ENCODE assay signal across 27 cellular contexts in genomic region chr2:41187683-41188082, GRCh38.
"Had no signal": no experiment of that assay in that cellular context is flagged by ENCODE, and none has a peak within 500 bp of the region (broad histone marks: within the 10 kb centered on the region; RNA-seq: fewer than 3 reads in every experiment).

No MANE protein-coding gene starts in this region.

- H3K27me3 ChIP-seq: esophagus squamous epithelium, ovary, stomach, thyroid gland, vagina had no signal

- H3K27ac ChIP-seq: coronary artery, esophagus squamous epithelium, lower lobe of right lung, ovary, stomach, thyroid gland, vagina had no signal

- DNase-seq: dermis blood vessel endothelial cell; effector memory CD4-positive, alpha-beta T cell; erythroblast; esophagus squamous epithelium; hypothalamus; immature natural killer cell; islet precursor cell; kidney glomerular epithelial cell; left colon; left ventricle myocardium superior; lower lobe of right lung; naive thymus-derived CD8-positive, alpha-beta T cell; occipital lobe; ovary; retina; stimulated activated CD4-positive, alpha-beta T cell treated with anti-CD3 and anti-CD28 coated beads, Interleukin-12 subunit alpha, Interleukin-12 subunit beta, amount 100 ng/mL, for 4 hours; stimulated activated CD4-positive, alpha-beta T cell treated with anti-CD3 and anti-CD28 coated beads, Interleukin-1b, Interleukin-23, amount 100 ng/mL, for 48 hours; stimulated activated CD4-positive, alpha-beta T cell treated with anti-CD3 and anti-CD28 coated beads, Interleukin-4, amount 100 ng/mL, for 1 hour; stimulated activated naive CD4-positive, alpha-beta T cell treated with Interleukin-2 at 50 U/mL for 16 hours; stomach; thyroid gland; trophoblast cell had no signal

- H3K36me3 ChIP-seq: esophagus squamous epithelium, lower lobe of right lung, ovary, stomach, thyroid gland, vagina had no signal

- H3K4me3 ChIP-seq: coronary artery, esophagus squamous epithelium, lower lobe of right lung, ovary, smooth muscle cell, stomach, thyroid gland, vagina had no signal

- H3K9me3 ChIP-seq: esophagus squamous epithelium, lower lobe of right lung, ovary, stomach, thyroid gland, vagina had no signal

- ATAC-seq: left colon; left ventricle myocardium superior; lower lobe of right lung; naive thymus-derived CD8-positive, alpha-beta T cell; sciatic nerve; stimulated activated effector memory CD8-positive, alpha-beta T cell treated with anti-CD3 and anti-CD28 coated beads, Interleukin-12 subunit alpha, Interleukin-12 subunit beta, amount 100 ng/mL, for 72 hours had no signal

- H3K4me2 ChIP-seq: smooth muscle cell had no signal

- H3K4me1 ChIP-seq: esophagus squamous epithelium, lower lobe of right lung, stomach, thyroid gland, vagina had no signal
